In genomic region chr6:154736613-154737259, GRCh38 we compare ENCODE assay signal across 15 cellular contexts. TPM values are rescaled to one million over a fixed set of nuclear protein-coding genes. Genes with fewer than 3 reads are reported as not detected.
DNase-seq lines count a peak whose midpoint lies in the region; ATAC-seq and TF ChIP-seq lines count a peak whose summit lies in the region.
"Had no signal": no experiment of that assay in that cellular context is flagged by ENCODE, and none has a peak within 500 bp of the region (broad histone marks: within the 10 kb centered on the region; RNA-seq: fewer than 3 reads in every experiment).

No MANE protein-coding gene starts in this region.

- peak overlapping the region; percentile 18 for H3K4me3 Mint-ChIP-seq in activated T-cell treated with anti-CD3 and anti-CD28 coated beads, Interleukin-2, amount 50 U/mL, for 24 hours
- H3K4me3 Mint-ChIP-seq in activated naive CD8-positive, alpha-beta T cell treated with anti-CD3 and anti-CD28 coated beads, Interleukin-2, amount 50 U/mL, for 24 hours = no peak overlapping the region

- H3K27me3 Mint-ChIP-seq in activated T-cell treated with anti-CD3 and anti-CD28 coated beads, Interleukin-2, amount 50 U/mL, for 24 hours = no peaks in the 10 kb centered on the region
- H3K27me3 Mint-ChIP-seq in activated naive CD8-positive, alpha-beta T cell treated with anti-CD3 and anti-CD28 coated beads, Interleukin-2, amount 50 U/mL, for 24 hours = no peaks in the 10 kb centered on the region

- no peak for DNase-seq in activated T-cell treated with anti-CD3 and anti-CD28 coated beads, Interleukin-2, amount 50 U/mL, for 24 hours
- DNase-seq in activated T-cell treated with anti-CD3 and anti-CD28 coated beads for 4 hours (no peak), NOMO-1 treated with DMSO at 0.1 percent for 48 hours (lab: John Stamatoyannopoulos, UW; ENCODE audit: unreplicated experiment) (peak; percentile 35), psoas muscle (no peak), stomach (no peak), right cardiac atrium (no peak), RPMI8226 (no peak)
- DNase-seq in activated naive CD8-positive, alpha-beta T cell treated with anti-CD3 and anti-CD28 coated beads, Interleukin-2, amount 50 U/mL, for 24 hours = no peak
- DNase-seq: activated effector memory CD4-positive, alpha-beta T cell treated with anti-CD3 and anti-CD28 coated beads, Interleukin-2, amount 50 U/mL, for 16 hours; DMS 273 treated with DMSO at 0.1 percent for 48 hours; left ventricle myocardium inferior; MG63; NCI-H446 treated with DMSO at 0.1 percent for 48 hours; nucleus accumbens; SJCRH30 had no signal

- H3K9me3 Mint-ChIP-seq in activated T-cell treated with anti-CD3 and anti-CD28 coated beads, Interleukin-2, amount 50 U/mL, for 24 hours = no peaks in the 10 kb centered on the region
- no peaks in the 10 kb centered on the region for H3K9me3 Mint-ChIP-seq in activated naive CD8-positive, alpha-beta T cell treated with anti-CD3 and anti-CD28 coated beads, Interleukin-2, amount 50 U/mL, for 24 hours

- peak overlapping the region; percentile 50 for H3K27ac Mint-ChIP-seq in activated T-cell treated with anti-CD3 and anti-CD28 coated beads, Interleukin-2, amount 50 U/mL, for 24 hours
- peak overlapping the region; percentile 49 for H3K27ac Mint-ChIP-seq in activated naive CD8-positive, alpha-beta T cell treated with anti-CD3 and anti-CD28 coated beads, Interleukin-2, amount 50 U/mL, for 24 hours

- no peak for ATAC-seq in activated naive CD8-positive, alpha-beta T cell treated with anti-CD3 and anti-CD28 coated beads, Interleukin-2, amount 50 U/mL, for 24 hours
- ATAC-seq in psoas muscle = no peak
- ATAC-seq in right cardiac atrium = no peak

- H3K4me3 ChIP-seq in psoas muscle (no peak overlapping the region), stomach (no peak overlapping the region), right cardiac atrium (ENCODE audit: low read length) (no peak overlapping the region)
- H3K4me3 ChIP-seq: MG63, SJCRH30 had no signal

- no peak for TF ChIP-seq EP300 in stomach (IDR thresholded peaks at IDR 0.05)

- H3K36me3 Mint-ChIP-seq in activated T-cell treated with anti-CD3 and anti-CD28 coated beads, Interleukin-2, amount 50 U/mL, for 24 hours (ENCODE audit: low read depth) = peaks cover 54% of the 10 kb centered on the region
- H3K36me3 Mint-ChIP-seq in activated naive CD8-positive, alpha-beta T cell treated with anti-CD3 and anti-CD28 coated beads, Interleukin-2, amount 50 U/mL, for 24 hours (ENCODE audit: low read depth) = peaks cover 20% of the 10 kb centered on the region

- intact Hi-C loops in psoas muscle (cut with DNase I) = loop anchor here in 1 of 2 donors (5.0 kb wide), 1 partner anchor 51 kb away; no protein-coding TSS in a partner anchor
- intact Hi-C loops in stomach (cut with DNase I; ENCODE audit: low total_unique reads) = loop anchor here (10.0 kb wide), 1 partner anchor 68 kb away; no protein-coding TSS in a partner anchor
- intact Hi-C loops in right cardiac atrium (cut with DNase I) = loop anchor here in 1 of 4 donors (10.0 kb wide), 1 partner anchor 58 kb away; no protein-coding TSS in a partner anchor

- H3K27ac ChIP-seq in psoas muscle = peak overlapping the region; percentile 5
- H3K27ac ChIP-seq in stomach = no peak overlapping the region
- H3K27ac ChIP-seq in right cardiac atrium (ENCODE audit: low read length) = no peak overlapping the region
- H3K27ac ChIP-seq: left ventricle myocardium inferior, SJCRH30 had no signal

- TF ChIP-seq CTCF in psoas muscle (IDR thresholded peaks at IDR 0.05) = no peak
- TF ChIP-seq CTCF in stomach (IDR thresholded peaks at IDR 0.05) = no peak

- H3K9me3 ChIP-seq in psoas muscle = no peaks in the 10 kb centered on the region
- H3K9me3 ChIP-seq in stomach = no peaks in the 10 kb centered on the region
- H3K9me3 ChIP-seq in right cardiac atrium (ENCODE audit: control insufficient read depth, low read length) = no peaks in the 10 kb centered on the region
- H3K9me3 ChIP-seq: left ventricle myocardium inferior, MG63, SJCRH30 had no signal

- peaks cover 2 to 8% of the 10 kb centered on the region in 2 donors for H3K36me3 ChIP-seq in psoas muscle (ENCODE audit: insufficient read depth in 1 of 2, low read depth in 1 of 2)
- H3K36me3 ChIP-seq in stomach = peaks cover 0 to 9% (median 3%) of the 10 kb centered on the region in 4 donors
- H3K36me3 ChIP-seq: left ventricle myocardium inferior had no signal

- 61 to 70% (median 63%) methylated on average over 4 of the region's 4 CpGs for WGBS in psoas muscle, 3 donors
- WGBS in stomach, 5 donors = 50 to 63% (median 58%) methylated on average over 4 of the region's 4 CpGs
- 68% methylated on average over 4 of the region's 4 CpGs for WGBS in right cardiac atrium

- H3K27me3 ChIP-seq in psoas muscle (ENCODE audit: insufficient read depth in 3 of 3, low read length in 2 of 3) (no peaks in the 10 kb centered on the region), stomach (no peaks in the 10 kb centered on the region), right cardiac atrium (ENCODE audit: control insufficient read depth, insufficient read depth) (no peaks in the 10 kb centered on the region)
- H3K27me3 ChIP-seq: MG63, SJCRH30 had no signal

- H3K4me1 Mint-ChIP-seq in activated T-cell treated with anti-CD3 and anti-CD28 coated beads, Interleukin-2, amount 50 U/mL, for 24 hours (ENCODE audit: low read depth) = peaks cover 71% of the 10 kb centered on the region
- peaks cover 72% of the 10 kb centered on the region for H3K4me1 Mint-ChIP-seq in activated naive CD8-positive, alpha-beta T cell treated with anti-CD3 and anti-CD28 coated beads, Interleukin-2, amount 50 U/mL, for 24 hours

- TF ChIP-seq POLR2A in stomach (IDR thresholded peaks at IDR 0.05) = no peak

- H3K4me1 ChIP-seq in psoas muscle (peaks cover 78% of the 10 kb centered on the region), stomach (peaks cover 48 to 85% (median 74%) of the 10 kb centered on the region in 4 donors), right cardiac atrium (ENCODE audit: control insufficient read depth, insufficient read depth, low read length) (peaks cover 13% of the 10 kb centered on the region)

RNA-seq across cellular contexts. Expression of gene SCAF8, which starts 3.5 kb away (rescaled TPM):
- 10 to 100 TPM; 40.1 to 49.0 (median 46.2) TPM for total RNA-seq in psoas muscle
- 10 to 100 TPM in 2 of 3 donors, 1 to 10 TPM in 1; 9.5 to 16.9 (median 10.5) TPM for polyA plus RNA-seq in psoas muscle
- 10 to 100 TPM; 15.1 to 62.5 (median 38.8) TPM for total RNA-seq in stomach
- polyA plus RNA-seq in stomach = 1 to 10 TPM; 6.6 to 9.2 (median 7.0) TPM
- total RNA-seq in right cardiac atrium = 10 to 100 TPM; 40.4 to 46.4 (median 44.3) TPM
- polyA plus RNA-seq in right cardiac atrium = 11.2 TPM
